Comparison of ENCODE assay signal across 1 cellular context in genomic region chr3:114850913-114851312, GRCh38.
TF ChIP-seq lines count a peak whose summit lies in the region.

No MANE protein-coding gene starts in this region.

TF ChIP-seq in GM23338, 12 proteins besides CTCF, POLR2A, EP300 and RAD21 (continued from another document):
- TF ChIP-seq ETS1 (IDR thresholded peaks at IDR 0.05) (no peak), ZNF114 (CRISPR knock-in tag; IDR thresholded peaks at IDR 0.05) (no peak), EZH2phosphoT487 (IDR thresholded peaks at IDR 0.05; ENCODE audit: unreplicated experiment) (no peak), JUNB (IDR thresholded peaks at IDR 0.05; ENCODE audit: unreplicated experiment) (no peak), NANOG (IDR thresholded peaks at IDR 0.05; ENCODE audit: borderline replicate concordance) (no peak)
- TF ChIP-seq, protein P1, sequence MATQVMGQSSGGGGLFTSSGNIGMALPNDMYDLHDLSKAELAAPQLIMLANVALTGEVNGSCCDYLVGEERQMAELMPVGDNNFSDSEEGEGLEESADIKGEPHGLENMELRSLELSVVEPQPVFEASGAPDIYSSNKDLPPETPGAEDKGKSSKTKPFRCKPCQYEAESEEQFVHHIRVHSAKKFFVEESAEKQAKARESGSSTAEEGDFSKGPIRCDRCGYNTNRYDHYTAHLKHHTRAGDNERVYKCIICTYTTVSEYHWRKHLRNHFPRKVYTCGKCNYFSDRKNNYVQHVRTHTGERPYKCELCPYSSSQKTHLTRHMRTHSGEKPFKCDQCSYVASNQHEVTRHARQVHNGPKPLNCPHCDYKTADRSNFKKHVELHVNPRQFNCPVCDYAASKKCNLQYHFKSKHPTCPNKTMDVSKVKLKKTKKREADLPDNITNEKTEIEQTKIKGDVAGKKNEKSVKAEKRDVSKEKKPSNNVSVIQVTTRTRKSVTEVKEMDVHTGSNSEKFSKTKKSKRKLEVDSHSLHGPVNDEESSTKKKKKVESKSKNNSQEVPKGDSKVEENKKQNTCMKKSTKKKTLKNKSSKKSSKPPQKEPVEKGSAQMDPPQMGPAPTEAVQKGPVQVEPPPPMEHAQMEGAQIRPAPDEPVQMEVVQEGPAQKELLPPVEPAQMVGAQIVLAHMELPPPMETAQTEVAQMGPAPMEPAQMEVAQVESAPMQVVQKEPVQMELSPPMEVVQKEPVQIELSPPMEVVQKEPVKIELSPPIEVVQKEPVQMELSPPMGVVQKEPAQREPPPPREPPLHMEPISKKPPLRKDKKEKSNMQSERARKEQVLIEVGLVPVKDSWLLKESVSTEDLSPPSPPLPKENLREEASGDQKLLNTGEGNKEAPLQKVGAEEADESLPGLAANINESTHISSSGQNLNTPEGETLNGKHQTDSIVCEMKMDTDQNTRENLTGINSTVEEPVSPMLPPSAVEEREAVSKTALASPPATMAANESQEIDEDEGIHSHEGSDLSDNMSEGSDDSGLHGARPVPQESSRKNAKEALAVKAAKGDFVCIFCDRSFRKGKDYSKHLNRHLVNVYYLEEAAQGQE (IDR thresholded peaks at IDR 0.05; ENCODE audit: unreplicated experiment) = no peak
